In the genomic region with DNA sequence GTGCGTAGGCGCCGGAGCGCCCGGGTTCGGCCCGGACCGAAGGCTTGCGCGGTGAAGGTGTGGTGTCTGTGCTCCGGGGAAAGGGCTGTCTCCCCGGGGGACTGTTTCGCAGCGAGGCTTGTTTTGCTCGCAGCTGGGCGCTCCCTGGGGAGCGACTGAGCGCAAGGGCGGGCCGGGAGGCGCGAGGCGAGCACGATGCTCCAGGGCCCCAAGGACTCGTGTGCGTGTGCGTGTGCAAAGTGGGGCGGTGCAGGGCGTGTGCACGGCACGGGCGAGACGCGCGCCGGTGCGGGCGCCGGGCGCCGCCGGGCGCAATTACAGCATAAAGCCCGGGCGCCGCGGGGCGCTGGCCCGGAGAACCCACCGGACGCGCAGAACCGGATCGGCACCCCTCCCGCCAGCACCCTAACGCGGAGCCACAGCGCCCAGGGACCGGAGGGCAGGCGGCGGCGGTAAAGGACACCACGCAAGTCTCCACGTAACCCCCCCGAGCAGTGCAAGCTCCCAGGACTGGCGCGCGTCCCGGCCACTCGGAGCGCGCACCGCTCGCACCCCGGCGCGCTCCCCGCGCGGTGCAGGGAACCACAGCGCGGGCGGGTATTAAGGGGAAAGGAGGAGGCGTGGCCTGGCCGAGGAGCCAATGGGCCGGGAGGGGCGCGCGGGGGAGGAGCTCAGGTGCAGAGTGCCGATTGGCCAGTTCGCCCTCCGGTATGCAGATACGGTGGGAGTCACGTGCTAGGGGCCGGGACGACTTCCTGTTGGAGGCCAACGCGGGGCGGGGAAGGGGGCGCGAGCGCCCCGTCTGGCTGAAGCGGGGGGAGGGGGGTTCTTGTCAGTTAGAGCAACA, we compare ENCODE assay signal across 8 cellular contexts. TPM values are rescaled to one million over a fixed set of nuclear protein-coding genes. Genes with fewer than 3 reads are reported as not detected.
DNase-seq lines count a peak whose midpoint lies in the region; ATAC-seq and TF ChIP-seq lines count a peak whose summit lies in the region.

A gene with protein sequence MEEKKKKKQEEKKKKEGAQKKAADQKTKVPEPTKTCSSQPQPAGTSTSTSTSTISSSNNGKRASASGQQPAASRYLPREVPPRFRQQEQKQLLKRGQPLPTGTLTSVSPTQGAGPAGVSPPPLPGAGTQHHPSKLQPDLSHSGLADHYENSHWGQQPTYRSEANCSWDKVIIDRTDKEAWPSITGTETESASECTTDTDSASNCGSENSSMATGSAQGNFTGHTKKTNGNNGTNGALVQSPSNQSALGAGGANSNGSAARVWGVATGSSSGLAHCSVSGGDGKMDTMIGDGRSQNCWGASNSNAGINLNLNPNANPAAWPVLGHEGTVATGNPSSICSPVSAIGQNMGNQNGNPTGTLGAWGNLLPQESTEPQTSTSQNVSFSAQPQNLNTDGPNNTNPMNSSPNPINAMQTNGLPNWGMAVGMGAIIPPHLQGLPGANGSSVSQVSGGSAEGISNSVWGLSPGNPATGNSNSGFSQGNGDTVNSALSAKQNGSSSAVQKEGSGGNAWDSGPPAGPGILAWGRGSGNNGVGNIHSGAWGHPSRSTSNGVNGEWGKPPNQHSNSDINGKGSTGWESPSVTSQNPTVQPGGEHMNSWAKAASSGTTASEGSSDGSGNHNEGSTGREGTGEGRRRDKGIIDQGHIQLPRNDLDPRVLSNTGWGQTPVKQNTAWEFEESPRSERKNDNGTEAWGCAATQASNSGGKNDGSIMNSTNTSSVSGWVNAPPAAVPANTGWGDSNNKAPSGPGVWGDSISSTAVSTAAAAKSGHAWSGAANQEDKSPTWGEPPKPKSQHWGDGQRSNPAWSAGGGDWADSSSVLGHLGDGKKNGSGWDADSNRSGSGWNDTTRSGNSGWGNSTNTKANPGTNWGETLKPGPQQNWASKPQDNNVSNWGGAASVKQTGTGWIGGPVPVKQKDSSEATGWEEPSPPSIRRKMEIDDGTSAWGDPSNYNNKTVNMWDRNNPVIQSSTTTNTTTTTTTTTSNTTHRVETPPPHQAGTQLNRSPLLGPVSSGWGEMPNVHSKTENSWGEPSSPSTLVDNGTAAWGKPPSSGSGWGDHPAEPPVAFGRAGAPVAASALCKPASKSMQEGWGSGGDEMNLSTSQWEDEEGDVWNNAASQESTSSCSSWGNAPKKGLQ (N-terminal part only) (plus strand): TSS at position 835 of the 847 bp plus-strand sequence. CDS start 45,504 bp downstream, outside the sequence.

- peaks cover 3% of the 10 kb centered on the region for H3K36me3 Mint-ChIP-seq in T-helper 17 cell (ENCODE audit: low read depth)

- H3K4me3 ChIP-seq in GM12875 (ENCODE audit: low read depth, low read length): peak within 1 kb of the TSS; percentile 22
- H3K4me3 ChIP-seq in upper lobe of left lung: peak within 1 kb of the TSS; percentile 58 to 94 (median 90)

- H3K27me3 Mint-ChIP-seq in T-helper 17 cell: no peaks in the 10 kb centered on the region

- intact Hi-C loops in left cardiac atrium (cut with DNase I) (loop anchor here in 1 of 2 donors (2.0 to 10.0 kb wide), 2 partner anchors 71 to 133 kb away; no protein-coding TSS in a partner anchor), posterior vena cava (cut with DNase I) (no loop called here)

- H3K4me3 Mint-ChIP-seq in T-helper 17 cell: peak within 1 kb of the TSS; percentile 99

- peak within 1 kb of the TSS; percentile 48 to 86 (median 80) for H3K27ac ChIP-seq in upper lobe of left lung

- peaks cover 12 to 32% (median 19%) of the 10 kb centered on the region in 4 donors for H3K4me1 ChIP-seq in upper lobe of left lung

- H3K4me1 Mint-ChIP-seq in T-helper 17 cell: peaks cover 36% of the 10 kb centered on the region

- H3K9me3 ChIP-seq in T-helper 17 cell (ENCODE audit: control insufficient read depth, low read length, poor library complexity, severe bottlenecking) (no peaks in the 10 kb centered on the region), upper lobe of left lung (no peaks in the 10 kb centered on the region)

- TF ChIP-seq CTCF in GM12875 (IDR thresholded peaks at IDR 0.05; ENCODE audit: borderline replicate concordance, insufficient read depth, low read depth, low read length): no peak
- peak in 4 of 6 experiments; percentile 6 to 51 (median 32) for TF ChIP-seq CTCF in upper lobe of left lung (IDR thresholded peaks at IDR 0.05)

- 1% methylated on average over 19 of the region's 104 CpGs; no CpG with 5 or more reads in 1 of the 2 donors for WGBS in upper lobe of left lung, 2 donors

- ATAC-seq in HG02840 (IDR thresholded peaks at IDR 0.05; ENCODE audit: low FRiP score, unreplicated experiment) (peak; percentile 86), T-helper 17 cell (peak; percentile 90), left cardiac atrium (peak; percentile 97 to 99), upper lobe of left lung (ENCODE audit: low FRiP score in 2 of 2) (peak; percentile 99 to 100)

- TF ChIP-seq EP300 in upper lobe of left lung (IDR thresholded peaks at IDR 0.05): peak in 1 of 4 donors; percentile 70

- no peaks in the 10 kb centered on the region for H3K27me3 ChIP-seq in upper lobe of left lung

- H3K27ac Mint-ChIP-seq in T-helper 17 cell: peak within 1 kb of the TSS; percentile 97

- TF ChIP-seq POLR2A in upper lobe of left lung (IDR thresholded peaks at IDR 0.05): peak; percentile 99 to 100 (median 100)

- peak; percentile 97 for DNase-seq in NCI-H146 treated with DMSO at 0.1 percent for 48 hours (lab: John Stamatoyannopoulos, UW; ENCODE audit: unreplicated experiment)
- peak; percentile 99 to 100 (median 99) for DNase-seq in T-helper 17 cell
- DNase-seq in amniotic stem cell (lab: John Stamatoyannopoulos, UW): peak; percentile 98
- peak; percentile 100 for DNase-seq in left cardiac atrium
- peak; percentile 100 for DNase-seq in posterior vena cava (ENCODE audit: low spot score)
- peak; percentile 99 to 100 for DNase-seq in upper lobe of left lung

- H3K36me3 ChIP-seq in upper lobe of left lung: no peaks in the 10 kb centered on the region

RNA-seq across cellular contexts. Expression of the gene that starts here (rescaled TPM):
- total RNA-seq in T-helper 17 cell: 10 to 100 TPM; 64.4 to 64.5 TPM
- 10 to 100 TPM; 21.1 to 24.5 TPM for total RNA-seq in left cardiac atrium
- total RNA-seq in posterior vena cava: 10 to 100 TPM; 31.0 to 48.1 TPM
- 10 to 100 TPM in 4 of 6 donors, 1 to 10 TPM in 2; 8.7 to 38.8 (median 14.7) TPM for total RNA-seq in upper lobe of left lung

Comparison
In these comparisons a context has a peak if more than half of its experiments do, and no peak if none do; other contexts are left out.
1. Peak in every context shown above with its lines: DNase-seq, ATAC-seq, H3K4me3 ChIP-seq and H3K27ac ChIP-seq.